In genomic region chr20:62860391-62860923, GRCh38 we compare ENCODE assay signal across 8 cellular contexts. TPM values are rescaled to one million over a fixed set of nuclear protein-coding genes. Genes with fewer than 3 reads are reported as not detected.
DNase-seq lines count a peak whose midpoint lies in the region; TF ChIP-seq lines count a peak whose summit lies in the region.

No MANE protein-coding gene starts in this region.

- peaks cover 7 to 13% (median 9%) of the 10 kb centered on the region in 4 donors for H3K4me1 ChIP-seq in transverse colon

- no peaks in the 10 kb centered on the region for H3K27me3 Mint-ChIP-seq in brain

- TF ChIP-seq CTCF in brain (conservative IDR thresholded peaks at IDR 0.05) (no peak), lower leg skin (IDR thresholded peaks at IDR 0.05) (no peak), transverse colon (IDR thresholded peaks at IDR 0.05) (no peak)

- TF ChIP-seq POLR2A in lower leg skin (IDR thresholded peaks at IDR 0.05) (no peak), transverse colon (IDR thresholded peaks at IDR 0.05) (no peak)

- peaks cover 0 to 6% (median 5%) of the 10 kb centered on the region in 5 experiments for H3K9me3 Mint-ChIP-seq in brain

- 17 to 21% methylated on average over 9 to 24 of the region's 24 CpGs for WGBS in lower leg skin, 2 donors
- 38 to 40% methylated on average over 1 to 14 of the region's 24 CpGs for WGBS in transverse colon (ENCODE audit: low coverage in 1 of 2), 2 donors

- peak overlapping the region; percentile 47 to 78 (median 65) for H3K27ac Mint-ChIP-seq in brain

- no peaks in the 10 kb centered on the region for H3K9me3 ChIP-seq in transverse colon

- no peak for TF ChIP-seq EP300 in transverse colon (IDR thresholded peaks at IDR 0.05; ENCODE audit: low read depth)

- peaks cover 8% of the 10 kb centered on the region for H3K36me3 Mint-ChIP-seq in brain

- no peak overlapping the region for H3K27ac ChIP-seq in transverse colon

- H3K4me3 Mint-ChIP-seq in brain = peak overlapping the region; percentile 83 to 91 (median 87)

- peaks cover 43% of the 10 kb centered on the region for H3K4me1 Mint-ChIP-seq in brain

- H3K4me3 ChIP-seq in lower leg skin (ENCODE audit: low read depth, poor library complexity, severe bottlenecking) (peak overlapping the region; percentile 13), transverse colon (peak overlapping the region in 3 of 4 donors; percentile 14 to 50 (median 47))

- in situ Hi-C loops in transverse colon (cut with MboI; ENCODE audit: low pct_ligation_motif_present in 1 of 4, low pct_unique_long_range_greater_than_20kb in 1 of 4, low sequenced_read_pairs in 3 of 4) = no loop called here

- peaks cover 4% of the 10 kb centered on the region for H3K27me3 ChIP-seq in transverse colon

- intact Hi-C loops in lower leg skin (cut with DNase I; ENCODE audit: low total_unique reads) (no loop called here), transverse colon (cut with DNase I; ENCODE audit: low total_unique reads) (no loop called here)

- DNase-seq in NCI-H510A treated with DMSO at 0.1 percent for 48 hours (lab: John Stamatoyannopoulos, UW) = peak; percentile 38
- no peak for DNase-seq in NCI-H510A (lab: John Stamatoyannopoulos, UW)
- peak; percentile 25 for DNase-seq in M059J (ENCODE audit: low read depth)
- no peak for DNase-seq in lower leg skin (ENCODE audit: low spot score in 2 of 2)
- no peak for DNase-seq in transverse colon
- DNase-seq in NCI-H187 treated with DMSO at 0.1 percent for 48 hours (lab: John Stamatoyannopoulos, UW) = no peak
- DNase-seq in NCI-H2029 (lab: John Stamatoyannopoulos, UW) = no peak

- H3K36me3 ChIP-seq in transverse colon = peaks cover 0 to 8% (median 0%) of the 10 kb centered on the region in 4 donors

RNA-seq across cellular contexts. Expression of gene TCFL5, which starts 1.2 kb away (rescaled TPM):
- 13.8 and 19.1 TPM in 2 replicates for total RNA-seq in M059J (2014; rRNA removed; shearing (Covaris generic))
- 21.1 TPM for polyA plus RNA-seq in brain (ENCODE audit: insufficient read depth, low read depth, low replicate concordance)
- total RNA-seq in lower leg skin (10 to 100 TPM; 12.1 to 13.9 (median 13.1) TPM), transverse colon (10 to 100 TPM in 1 of 4 donors, 1 to 10 TPM in 3; 5.2 to 19.9 (median 5.9) TPM)

RNA-seq across cellular contexts. Expression of gene COL9A3, which starts 43.6 kb away (rescaled TPM):
- 0.17 TPM in 1 of 2 replicates, not detected in the other for total RNA-seq in M059J (2014; rRNA removed; shearing (Covaris generic))
- 17.5 TPM for polyA plus RNA-seq in brain (ENCODE audit: insufficient read depth, low read depth, low replicate concordance)
- 10 to 100 TPM in 2 of 4 donors, 1 to 10 TPM in 2; 5.6 to 14.1 (median 10.8) TPM for total RNA-seq in lower leg skin
- 100 to 1,000 TPM in 1 of 4 donors, 10 to 100 TPM in 1, 1 to 10 TPM in 2; 6.0 to 223 (median 8.0) TPM for total RNA-seq in transverse colon

RNA-seq across cellular contexts. Expression of gene OGFR, which starts 55.8 kb away (rescaled TPM):
- 62.0 and 117 TPM in 2 replicates for total RNA-seq in M059J (2014; rRNA removed; shearing (Covaris generic))
- 37.0 TPM for polyA plus RNA-seq in brain (ENCODE audit: insufficient read depth, low read depth, low replicate concordance)
- total RNA-seq in lower leg skin = 10 to 100 TPM; 50.3 to 76.9 (median 58.5) TPM
- total RNA-seq in transverse colon = 100 to 1,000 TPM in 1 of 4 donors, 10 to 100 TPM in 3; 55.2 to 137 (median 71.1) TPM

Comparison
In these comparisons a context has a peak if more than half of its experiments do, and no peak if none do; other contexts are left out.
1. DNase-seq: peak in NCI-H510A treated with DMSO at 0.1 percent for 48 hours (single experiment) and M059J (single experiment); none in NCI-H510A (single experiment), lower leg skin (0 of 2), transverse colon (single experiment), NCI-H187 treated with DMSO at 0.1 percent for 48 hours (single experiment) and NCI-H2029 (single experiment).